Comparison of ENCODE assay signal across 8 cellular contexts in the genomic region with DNA sequence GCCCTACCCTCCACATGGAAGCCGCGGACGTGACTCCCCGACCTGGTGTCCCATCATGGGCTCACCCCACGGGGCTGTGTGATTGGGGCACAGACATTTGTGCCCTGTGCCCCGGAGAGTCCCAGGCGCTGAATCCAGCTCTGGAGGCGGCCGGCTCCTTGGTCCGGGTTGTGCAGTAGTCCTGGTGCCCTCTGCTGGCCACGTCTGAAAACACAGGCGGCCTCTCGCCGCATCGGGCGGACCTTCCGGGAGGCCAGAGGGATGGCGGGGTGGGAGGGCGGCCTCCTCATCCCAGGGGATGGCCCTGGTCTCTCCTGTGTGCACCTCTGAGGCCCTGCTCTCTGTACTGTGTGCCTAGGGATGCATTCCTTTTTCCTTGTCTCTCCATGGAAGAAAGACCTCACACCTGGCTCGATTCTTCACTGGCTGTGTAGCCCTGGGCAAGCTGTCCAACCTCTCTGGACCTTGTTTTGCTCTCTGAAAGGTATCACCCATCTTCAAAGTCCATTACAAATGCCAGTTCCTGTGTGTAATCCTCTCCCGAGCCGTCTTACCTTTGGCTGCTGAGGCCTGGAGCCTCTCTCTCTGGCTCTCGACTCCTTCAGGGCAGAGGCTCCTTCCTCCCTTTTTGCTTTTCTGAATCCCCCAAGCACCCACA. TPM values are rescaled to one million over a fixed set of nuclear protein-coding genes. Genes with fewer than 3 reads are reported as not detected.
DNase-seq lines count a peak whose midpoint lies in the region; ATAC-seq, FAIRE-seq and TF ChIP-seq lines count a peak whose summit lies in the region.

No MANE protein-coding gene starts in this region.

- intact Hi-C loops in spleen (cut with DNase I; ENCODE audit: low total_unique reads): loop anchor here (5.0 kb wide), 1 partner anchor 151 kb away; no protein-coding TSS in a partner anchor

- peaks cover 12% of the 10 kb centered on the region; the same call in 1 of the 2 replicates for H3K4me1 ChIP-seq in ES-I3 (ENCODE audit: insufficient read depth, low read length)
- H3K4me1 ChIP-seq in RWPE2 (ENCODE audit: insufficient read depth, poor library complexity, severe bottlenecking): no peaks in the 10 kb centered on the region
- peaks cover 16% of the 10 kb centered on the region for H3K4me1 ChIP-seq in iPS-15b (ENCODE audit: control insufficient read depth, insufficient read depth, low read length)
- peaks cover 0 to 9% (median 0%) of the 10 kb centered on the region in 6 donors for H3K4me1 ChIP-seq in spleen

- H3K27ac ChIP-seq in RWPE2 (ENCODE audit: poor library complexity, severe bottlenecking) (no peak overlapping the region), spleen (no peak overlapping the region)

- ATAC-seq in GM21528 (IDR thresholded peaks at IDR 0.05; ENCODE audit: low FRiP score, unreplicated experiment) (peak; percentile 84), RWPE2 (ENCODE audit: low read depth) (peak; percentile 86)

- peak; percentile 54 for DNase-seq in HTR-8/SVneo (ENCODE audit: insufficient read length, low spot score)
- DNase-seq in RWPE2 (ENCODE audit: low spot score): no peak
- DNase-seq in astrocyte of the spinal cord (ENCODE audit: low read depth, low spot score): peak; percentile 46
- peak; percentile 85 for DNase-seq in spleen
- DNase-seq in mesenteric fat pad (ENCODE audit: low spot score): no peak

- in situ Hi-C loops in astrocyte of the spinal cord (cut with HindIII; ENCODE audit: low sequenced_read_pairs): no loop called here

- TF ChIP-seq POLR2A in spleen (IDR thresholded peaks at IDR 0.05): no peak

- H3K27me3 ChIP-seq in RWPE2 (ENCODE audit: insufficient read depth, poor library complexity, severe bottlenecking) (peaks cover 33% of the 10 kb centered on the region), iPS-15b (ENCODE audit: control insufficient read depth, insufficient read depth, low read length) (peaks cover 22% of the 10 kb centered on the region), spleen (replicated peaks in 1 of 7) (peaks cover 0 to 53% (median 6%) of the 10 kb centered on the region in 7 donors)

- no peak for FAIRE-seq in HTR-8/SVneo (lab: Jason Lieb, UNC)

- peak overlapping the region; percentile 46 for H3K9ac ChIP-seq in ES-I3 (ENCODE audit: low read depth, low read length)
- H3K9ac ChIP-seq in iPS-15b (ENCODE audit: low read depth, low read length): no peak overlapping the region

- H3K36me3 ChIP-seq in ES-I3 (ENCODE audit: insufficient read depth, low read length): no peaks in the 10 kb centered on the region
- H3K36me3 ChIP-seq in RWPE2 (ENCODE audit: low read depth): no peaks in the 10 kb centered on the region
- no peaks in the 10 kb centered on the region for H3K36me3 ChIP-seq in iPS-15b (ENCODE audit: control insufficient read depth, insufficient read depth, low read length)
- no peaks in the 10 kb centered on the region for H3K36me3 ChIP-seq in spleen

- peak; percentile 86 for TF ChIP-seq CTCF in RWPE2 (IDR thresholded peaks at IDR 0.05; ENCODE audit: poor library complexity, severe bottlenecking)
- TF ChIP-seq CTCF in astrocyte of the spinal cord (IDR thresholded peaks at IDR 0.05; ENCODE audit: low read depth, low read length): peak; percentile 82
- TF ChIP-seq CTCF in spleen (IDR thresholded peaks at IDR 0.05 in 8 of 11, conservative IDR thresholded peaks at IDR 0.05 in 3 of 11): peak; percentile 14 to 87 (median 73)

- WGBS in spleen, 5 donors: 17 to 38% (median 19%) methylated on average over 9 to 23 of the region's 23 CpGs

- H3K4me3 ChIP-seq in RWPE2 (ENCODE audit: severe bottlenecking) (no peak overlapping the region), astrocyte of the spinal cord (ENCODE audit: low read depth, low read length) (no peak overlapping the region), iPS-15b (ENCODE audit: low read depth, low read length) (peak overlapping the region; percentile 46), spleen (no peak overlapping the region)

- no peaks in the 10 kb centered on the region for H3K9me3 ChIP-seq in ES-I3 (ENCODE audit: control insufficient read depth, insufficient read depth, low read length)
- H3K9me3 ChIP-seq in RWPE2 (ENCODE audit: severe bottlenecking): no peaks in the 10 kb centered on the region
- no peaks in the 10 kb centered on the region for H3K9me3 ChIP-seq in iPS-15b (ENCODE audit: control insufficient read depth, insufficient read depth, low read length)
- no peaks in the 10 kb centered on the region for H3K9me3 ChIP-seq in spleen

RNA-seq across cellular contexts. Expression of a gene that starts 27.6 kb away (rescaled TPM):
- total RNA-seq in spleen: 1 to 10 TPM in 2 of 7 donors, under 1 TPM in 5; 0.74 to 3.5 (median 0.84) TPM
- polyA plus RNA-seq in spleen: under 1 TPM; 0.46 to 0.54 (median 0.50) TPM
- total RNA-seq in mesenteric fat pad: 0.39 TPM

Comparison
In these comparisons a context has a peak if more than half of its experiments do, and no peak if none do; other contexts are left out.
1. DNase-seq: peak in HTR-8/SVneo (single experiment), astrocyte of the spinal cord (single experiment) and spleen (single experiment); none in RWPE2 (single experiment) and mesenteric fat pad (single experiment).
2. Peak in every context shown above with its lines, with median percentiles within 50 percentile points of each other: CTCF ChIP-seq.